25 cellular contexts compared by ENCODE assay signal in genomic region chr9:126510564-126510963, GRCh38.
DNase-seq lines count a peak whose midpoint lies in the region; ATAC-seq, FAIRE-seq and TF ChIP-seq lines count a peak whose summit lies in the region.
"Had no signal": no experiment of that assay in that cellular context is flagged by ENCODE, and none has a peak within 500 bp of the region (broad histone marks: within the 10 kb centered on the region; RNA-seq: fewer than 3 reads in every experiment).

No MANE protein-coding gene starts in this region.

- H3K4me1 Mint-ChIP-seq in neural progenitor cell: peaks cover 10% of the 10 kb centered on the region
- H3K4me1 Mint-ChIP-seq in progenitor cell of endocrine pancreas (ENCODE audit: low read depth): no peaks in the 10 kb centered on the region

- no peak overlapping the region for H3K4me3 Mint-ChIP-seq in neural progenitor cell
- H3K4me3 Mint-ChIP-seq in progenitor cell of endocrine pancreas (ENCODE audit: low read depth): no peak overlapping the region
- H3K4me3 Mint-ChIP-seq: HFFc6 had no signal

- H3K9me3 ChIP-seq in heart left ventricle (no peaks in the 10 kb centered on the region), neural progenitor cell (ENCODE audit: low read depth) (no peaks in the 10 kb centered on the region)

- H3K36me3 ChIP-seq in heart left ventricle (no peaks in the 10 kb centered on the region), bronchial epithelial cell (ENCODE audit: control insufficient read depth, insufficient read depth, low read length) (no peaks in the 10 kb centered on the region), neural progenitor cell (no peaks in the 10 kb centered on the region)

- no peak for TF ChIP-seq CTCF in heart left ventricle (IDR thresholded peaks at IDR 0.05)
- no peak for TF ChIP-seq CTCF in bronchial epithelial cell (IDR thresholded peaks at IDR 0.05; ENCODE audit: insufficient read depth, low read length, severe bottlenecking)
- peak; percentile 13 for TF ChIP-seq CTCF in neural progenitor cell (IDR thresholded peaks at IDR 0.05)
- no peak for TF ChIP-seq CTCF in progenitor cell of endocrine pancreas (IDR thresholded peaks at IDR 0.05; ENCODE audit: unreplicated experiment)

- H4K20me1 ChIP-seq in neural progenitor cell (ENCODE audit: low read depth): peaks cover 2% of the 10 kb centered on the region

- H3K4me2 ChIP-seq in neural progenitor cell: no peak overlapping the region

- TF ChIP-seq POLR2A in heart left ventricle (IDR thresholded peaks at IDR 0.05): no peak

- peaks cover 7% of the 10 kb centered on the region for H3K27me3 Mint-ChIP-seq in neural progenitor cell (ENCODE audit: insufficient read depth, low read depth)
- H3K27me3 Mint-ChIP-seq in progenitor cell of endocrine pancreas: peaks cover 42% of the 10 kb centered on the region

- H3F3A ChIP-seq in neural progenitor cell (ENCODE audit: low read depth): peaks cover 11% of the 10 kb centered on the region

- peaks cover 16 to 46% (median 20%) of the 10 kb centered on the region in 9 donors for H3K27me3 ChIP-seq in heart left ventricle
- H3K27me3 ChIP-seq in bronchial epithelial cell (ENCODE audit: control insufficient read depth, insufficient read depth, low read length): peaks cover 14% of the 10 kb centered on the region
- H3K27me3 ChIP-seq in neural progenitor cell: peaks cover 13% of the 10 kb centered on the region

- 64 to 80% (median 68%) methylated on average over 6 of the region's 6 CpGs for WGBS in heart left ventricle, 4 donors

- no peaks in the 10 kb centered on the region for H3K79me2 ChIP-seq in neural progenitor cell (ENCODE audit: low read depth)

- H3K4me1 ChIP-seq in heart left ventricle (peaks cover 0 to 11% (median 1%) of the 10 kb centered on the region in 12 donors), neural progenitor cell (peaks cover 5% of the 10 kb centered on the region)

- no peaks in the 10 kb centered on the region for H3K36me3 Mint-ChIP-seq in neural progenitor cell
- no peaks in the 10 kb centered on the region for H3K36me3 Mint-ChIP-seq in progenitor cell of endocrine pancreas (ENCODE audit: insufficient read depth)

- intact Hi-C loops in left ventricle myocardium superior (cut with micrococcal nuclease): no loop called here
- intact Hi-C loops in heart left ventricle (cut with DNase I): no loop called here

- H3K4me3 ChIP-seq in heart left ventricle: no peak overlapping the region
- H3K4me3 ChIP-seq in bronchial epithelial cell (ENCODE audit: low read depth, low read length): no peak overlapping the region
- H3K4me3 ChIP-seq in neural progenitor cell: no peak overlapping the region
- H3K4me3 ChIP-seq: SK-N-MC had no signal

- no peak overlapping the region for H3K27ac Mint-ChIP-seq in neural progenitor cell
- no peak overlapping the region for H3K27ac Mint-ChIP-seq in progenitor cell of endocrine pancreas
- H3K27ac Mint-ChIP-seq: HFFc6 had no signal

- H3K9me3 Mint-ChIP-seq in neural progenitor cell (no peaks in the 10 kb centered on the region), progenitor cell of endocrine pancreas (ENCODE audit: low read depth) (no peaks in the 10 kb centered on the region)
- H3K9me3 Mint-ChIP-seq: HFFc6 had no signal

- H3K9ac ChIP-seq in neural progenitor cell: no peak overlapping the region

- peak; percentile 23 for FAIRE-seq in bronchial epithelial cell (lab: Jason Lieb, UNC)
- FAIRE-seq: A204.1, D721Med, RCC 7860 had no signal

- DNase-seq in left ventricle myocardium superior (peak; percentile 5), heart left ventricle (no peak), bronchial epithelial cell (ENCODE audit: low read depth) (no peak), neural progenitor cell (ENCODE audit: low spot score) (no peak), germinal center (ENCODE audit: low spot score) (no peak), progenitor cell of endocrine pancreas (ENCODE audit: low spot score, unreplicated experiment) (no peak)
- DNase-seq: H7, HFFc6, KBM-7, MM.1S, NCI-H1048, NCI-H1417 treated with DMSO at 0.1 percent for 48 hours, NCI-H187, NCI-H2107, NCI-H446 treated with DMSO at 0.1 percent for 48 hours, NCI-H526 treated with DMSO at 0.1 percent for 48 hours, OCI-M1, SHP77 treated with DMSO at 0.1 percent for 48 hours had no signal

- H3K27ac ChIP-seq in heart left ventricle: no peak overlapping the region
- no peak overlapping the region for H3K27ac ChIP-seq in neural progenitor cell
- H3K27ac ChIP-seq: C4-2B, HL-60, SK-N-MC had no signal

- no peak for ATAC-seq in left ventricle myocardium superior
- ATAC-seq in heart left ventricle: no peak
- ATAC-seq in HG03457 (IDR thresholded peaks at IDR 0.05; ENCODE audit: unreplicated experiment): no peak

- H2AFZ ChIP-seq in neural progenitor cell (replicated peaks): no peak overlapping the region
